ENCODE assay signal across 14 cellular contexts in genomic region chr2:229679393-229680125, GRCh38. TPM values are rescaled to one million over a fixed set of nuclear protein-coding genes. Genes with fewer than 3 reads are reported as not detected.
DNase-seq lines count a peak whose midpoint lies in the region; TF ChIP-seq lines count a peak whose summit lies in the region.
"Had no signal": no experiment of that assay in that cellular context is flagged by ENCODE, and none has a peak within 500 bp of the region (broad histone marks: within the 10 kb centered on the region; RNA-seq: fewer than 3 reads in every experiment).

No MANE protein-coding gene starts in this region.

- DNase-seq in Daoy (ENCODE audit: low read depth) (peak; percentile 66), M059J (ENCODE audit: low read depth) (peak; percentile 57), astrocyte of the spinal cord (ENCODE audit: low read depth, low spot score) (peak; percentile 44), kidney tubule cell (ENCODE audit: low spot score) (peak; percentile 9), GOT3 (lab: John Stamatoyannopoulos, UW) (no peak), mucosa of gallbladder (ENCODE audit: low spot score) (no peak), D341Med (ENCODE audit: low spot score) (no peak), putamen (ENCODE audit: low spot score) (no peak)
- DNase-seq: Karpas-422, NCI-H1092 treated with DMSO at 0.1 percent for 48 hours, NCI-H2081, NCI-H446 treated with DMSO at 0.1 percent for 48 hours, SHP77 treated with DMSO at 0.1 percent for 48 hours, SK-N-SH had no signal

- in situ Hi-C loops in astrocyte of the spinal cord (cut with HindIII; ENCODE audit: low sequenced_read_pairs) = no loop called here

- TF ChIP-seq CTCF in astrocyte of the spinal cord (IDR thresholded peaks at IDR 0.05; ENCODE audit: low read depth, low read length) = no peak

- no peak overlapping the region for H3K4me3 ChIP-seq in astrocyte of the spinal cord (ENCODE audit: low read depth, low read length)

RNA-seq across cellular contexts. Expression of gene DNER, which starts 34.8 kb away (rescaled TPM):
- 7.1 and 14.3 TPM in 2 replicates for total RNA-seq in Daoy (2014; rRNA removed; shearing (Covaris generic))
- total RNA-seq in M059J (2014; rRNA removed; shearing (Covaris generic)) = 13.9 and 21.5 TPM in 2 replicates
- total RNA-seq in mucosa of gallbladder = 0.43 TPM

Comparison
In these comparisons a context has a peak if more than half of its experiments do, and no peak if none do; other contexts are left out.
1. DNase-seq: peak in Daoy (single experiment), M059J (single experiment), astrocyte of the spinal cord (single experiment) and kidney tubule cell (single experiment); none in GOT3 (single experiment), mucosa of gallbladder (single experiment), D341Med (single experiment) and putamen (single experiment).